ENCODE assay signal across 1 cellular context in the genomic region with DNA sequence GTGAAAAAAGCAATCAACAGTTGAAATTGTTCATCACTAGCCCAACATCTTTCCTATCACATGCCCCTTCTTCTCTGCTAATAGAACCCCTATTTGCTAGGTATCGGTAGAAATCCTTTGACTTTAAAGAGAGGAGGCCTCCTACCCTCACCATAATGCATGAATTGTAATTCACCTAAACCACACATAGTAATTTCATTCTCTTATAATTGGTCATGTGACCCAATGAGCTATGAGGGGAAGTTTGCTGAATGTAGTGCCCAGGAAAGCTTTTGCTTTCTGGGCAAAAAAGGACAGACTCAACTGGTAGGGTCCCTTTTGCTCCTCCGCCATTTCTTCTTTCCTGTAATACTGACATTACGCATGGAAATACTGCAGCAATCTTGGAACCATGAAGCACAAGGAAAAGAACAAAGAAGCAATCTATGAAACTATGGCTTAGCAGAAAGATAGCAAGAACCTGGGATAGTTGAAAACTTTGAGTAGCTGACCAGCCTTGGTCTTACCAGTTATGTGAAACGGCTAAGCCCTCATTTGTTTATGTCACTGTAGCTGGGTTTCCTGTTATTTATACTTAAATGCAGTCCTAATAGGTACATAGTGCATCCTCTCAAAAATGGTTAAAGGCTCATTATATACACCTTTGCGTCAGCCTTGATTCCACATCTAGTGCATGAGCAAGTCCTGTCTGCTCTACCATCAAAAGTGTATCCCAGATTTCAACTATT.
TF ChIP-seq lines count a peak whose summit lies in the region.

No MANE protein-coding gene starts in this region.

TF ChIP-seq in GM12878, 131 proteins besides CTCF, POLR2A, EP300 and RAD21 (continues in another document):
- TF ChIP-seq SP1 (IDR thresholded peaks at IDR 0.05; ENCODE audit: low read depth, low read length) (no peak), BHLHE40 (IDR thresholded peaks at IDR 0.05; ENCODE audit: borderline replicate concordance in 1 of 2, low read depth in 2 of 2, low read length in 1 of 2) (peak in 1 of 2 experiments; percentile 49; a peak in 1 of 4 replicates), ATF7 (IDR thresholded peaks at IDR 0.05; ENCODE audit: low read depth) (peak; percentile 66; the same call in 1 of the 2 replicates), GATAD2B (conservative IDR thresholded peaks at IDR 0.05; ENCODE audit: low read depth) (no peak), NFXL1 (IDR thresholded peaks at IDR 0.05; ENCODE audit: borderline replicate concordance) (no peak), YBX1 (IDR thresholded peaks at IDR 0.05) (no peak), SREBF1 (IDR thresholded peaks at IDR 0.05; ENCODE audit: low read length) (no peak), MLLT1 (IDR thresholded peaks at IDR 0.05) (no peak), KLF5 (IDR thresholded peaks at IDR 0.05; ENCODE audit: partially characterized antibody) (no peak), CBFB (IDR thresholded peaks at IDR 0.05; ENCODE audit: low read depth) (peak; percentile 62; the same call in 1 of the 2 replicates), TCF12 (IDR thresholded peaks at IDR 0.05; ENCODE audit: low read depth, low read length) (no peak), USF1 (IDR thresholded peaks at IDR 0.05; ENCODE audit: borderline replicate concordance, extremely low read length, insufficient read depth, low read depth, low read length) (peak; percentile 27), SRF (IDR thresholded peaks at IDR 0.05; ENCODE audit: low read depth in 2 of 2, low read length in 2 of 2) (0 out of 4 replicates have a peak, but pooled peaks of 1 of the 2 experiments have one; percentile 24), CHD4 (IDR thresholded peaks at IDR 0.05) (no peak), NR2F1 (conservative IDR thresholded peaks at IDR 0.05) (no peak), IRF4 (IDR thresholded peaks at IDR 0.05; ENCODE audit: low read depth, low read length) (peak; percentile 58; the same call in 1 of the 2 replicates), WRNIP1 (IDR thresholded peaks at IDR 0.05; ENCODE audit: borderline replicate concordance, low read depth, low read length) (no peak), SUPT20H (IDR thresholded peaks at IDR 0.05; ENCODE audit: borderline replicate concordance, control insufficient read depth, low read depth, low read length) (no peak), ASH2L (IDR thresholded peaks at IDR 0.05; ENCODE audit: borderline replicate concordance, low read depth) (no peak), POU2F2 (IDR thresholded peaks at IDR 0.05; ENCODE audit: borderline replicate concordance, low read depth, low read length) (no peak), GABPA (IDR thresholded peaks at IDR 0.05; ENCODE audit: low read depth) (no peak), POLR2AphosphoS2 (IDR thresholded peaks at IDR 0.05; ENCODE audit: low read depth, low read length) (no peak), MTA2 (IDR thresholded peaks at IDR 0.05; ENCODE audit: low read depth) (no peak), IRF3 (IDR thresholded peaks at IDR 0.05) (no peak), JUNB (IDR thresholded peaks at IDR 0.05) (peak; percentile 80), RELB (IDR thresholded peaks at IDR 0.05; ENCODE audit: low read depth) (0 out of 2 replicates have a peak, but pooled peaks have one; percentile 51), NFIC (IDR thresholded peaks at IDR 0.05; ENCODE audit: low read depth, low read length) (no peak)
- TF ChIP-seq, protein P1, sequence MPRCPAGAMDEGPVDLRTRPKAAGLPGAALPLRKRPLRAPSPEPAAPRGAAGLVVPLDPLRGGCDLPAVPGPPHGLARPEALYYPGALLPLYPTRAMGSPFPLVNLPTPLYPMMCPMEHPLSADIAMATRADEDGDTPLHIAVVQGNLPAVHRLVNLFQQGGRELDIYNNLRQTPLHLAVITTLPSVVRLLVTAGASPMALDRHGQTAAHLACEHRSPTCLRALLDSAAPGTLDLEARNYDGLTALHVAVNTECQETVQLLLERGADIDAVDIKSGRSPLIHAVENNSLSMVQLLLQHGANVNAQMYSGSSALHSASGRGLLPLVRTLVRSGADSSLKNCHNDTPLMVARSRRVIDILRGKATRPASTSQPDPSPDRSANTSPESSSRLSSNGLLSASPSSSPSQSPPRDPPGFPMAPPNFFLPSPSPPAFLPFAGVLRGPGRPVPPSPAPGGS (IDR thresholded peaks at IDR 0.05; ENCODE audit: borderline replicate concordance, insufficient read depth, low read depth, low read length, poor library complexity, severe bottlenecking) = peak; percentile 63
- TF ChIP-seq, protein P2, sequence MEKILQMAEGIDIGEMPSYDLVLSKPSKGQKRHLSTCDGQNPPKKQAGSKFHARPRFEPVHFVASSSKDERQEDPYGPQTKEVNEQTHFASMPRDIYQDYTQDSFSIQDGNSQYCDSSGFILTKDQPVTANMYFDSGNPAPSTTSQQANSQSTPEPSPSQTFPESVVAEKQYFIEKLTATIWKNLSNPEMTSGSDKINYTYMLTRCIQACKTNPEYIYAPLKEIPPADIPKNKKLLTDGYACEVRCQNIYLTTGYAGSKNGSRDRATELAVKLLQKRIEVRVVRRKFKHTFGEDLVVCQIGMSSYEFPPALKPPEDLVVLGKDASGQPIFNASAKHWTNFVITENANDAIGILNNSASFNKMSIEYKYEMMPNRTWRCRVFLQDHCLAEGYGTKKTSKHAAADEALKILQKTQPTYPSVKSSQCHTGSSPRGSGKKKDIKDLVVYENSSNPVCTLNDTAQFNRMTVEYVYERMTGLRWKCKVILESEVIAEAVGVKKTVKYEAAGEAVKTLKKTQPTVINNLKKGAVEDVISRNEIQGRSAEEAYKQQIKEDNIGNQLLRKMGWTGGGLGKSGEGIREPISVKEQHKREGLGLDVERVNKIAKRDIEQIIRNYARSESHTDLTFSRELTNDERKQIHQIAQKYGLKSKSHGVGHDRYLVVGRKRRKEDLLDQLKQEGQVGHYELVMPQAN (conservative IDR thresholded peaks at IDR 0.05) = no peak
- TF ChIP-seq, protein P3, sequence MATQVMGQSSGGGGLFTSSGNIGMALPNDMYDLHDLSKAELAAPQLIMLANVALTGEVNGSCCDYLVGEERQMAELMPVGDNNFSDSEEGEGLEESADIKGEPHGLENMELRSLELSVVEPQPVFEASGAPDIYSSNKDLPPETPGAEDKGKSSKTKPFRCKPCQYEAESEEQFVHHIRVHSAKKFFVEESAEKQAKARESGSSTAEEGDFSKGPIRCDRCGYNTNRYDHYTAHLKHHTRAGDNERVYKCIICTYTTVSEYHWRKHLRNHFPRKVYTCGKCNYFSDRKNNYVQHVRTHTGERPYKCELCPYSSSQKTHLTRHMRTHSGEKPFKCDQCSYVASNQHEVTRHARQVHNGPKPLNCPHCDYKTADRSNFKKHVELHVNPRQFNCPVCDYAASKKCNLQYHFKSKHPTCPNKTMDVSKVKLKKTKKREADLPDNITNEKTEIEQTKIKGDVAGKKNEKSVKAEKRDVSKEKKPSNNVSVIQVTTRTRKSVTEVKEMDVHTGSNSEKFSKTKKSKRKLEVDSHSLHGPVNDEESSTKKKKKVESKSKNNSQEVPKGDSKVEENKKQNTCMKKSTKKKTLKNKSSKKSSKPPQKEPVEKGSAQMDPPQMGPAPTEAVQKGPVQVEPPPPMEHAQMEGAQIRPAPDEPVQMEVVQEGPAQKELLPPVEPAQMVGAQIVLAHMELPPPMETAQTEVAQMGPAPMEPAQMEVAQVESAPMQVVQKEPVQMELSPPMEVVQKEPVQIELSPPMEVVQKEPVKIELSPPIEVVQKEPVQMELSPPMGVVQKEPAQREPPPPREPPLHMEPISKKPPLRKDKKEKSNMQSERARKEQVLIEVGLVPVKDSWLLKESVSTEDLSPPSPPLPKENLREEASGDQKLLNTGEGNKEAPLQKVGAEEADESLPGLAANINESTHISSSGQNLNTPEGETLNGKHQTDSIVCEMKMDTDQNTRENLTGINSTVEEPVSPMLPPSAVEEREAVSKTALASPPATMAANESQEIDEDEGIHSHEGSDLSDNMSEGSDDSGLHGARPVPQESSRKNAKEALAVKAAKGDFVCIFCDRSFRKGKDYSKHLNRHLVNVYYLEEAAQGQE (IDR thresholded peaks at IDR 0.05; ENCODE audit: low read depth, low read length) = no peak
- TF ChIP-seq, protein P4, sequence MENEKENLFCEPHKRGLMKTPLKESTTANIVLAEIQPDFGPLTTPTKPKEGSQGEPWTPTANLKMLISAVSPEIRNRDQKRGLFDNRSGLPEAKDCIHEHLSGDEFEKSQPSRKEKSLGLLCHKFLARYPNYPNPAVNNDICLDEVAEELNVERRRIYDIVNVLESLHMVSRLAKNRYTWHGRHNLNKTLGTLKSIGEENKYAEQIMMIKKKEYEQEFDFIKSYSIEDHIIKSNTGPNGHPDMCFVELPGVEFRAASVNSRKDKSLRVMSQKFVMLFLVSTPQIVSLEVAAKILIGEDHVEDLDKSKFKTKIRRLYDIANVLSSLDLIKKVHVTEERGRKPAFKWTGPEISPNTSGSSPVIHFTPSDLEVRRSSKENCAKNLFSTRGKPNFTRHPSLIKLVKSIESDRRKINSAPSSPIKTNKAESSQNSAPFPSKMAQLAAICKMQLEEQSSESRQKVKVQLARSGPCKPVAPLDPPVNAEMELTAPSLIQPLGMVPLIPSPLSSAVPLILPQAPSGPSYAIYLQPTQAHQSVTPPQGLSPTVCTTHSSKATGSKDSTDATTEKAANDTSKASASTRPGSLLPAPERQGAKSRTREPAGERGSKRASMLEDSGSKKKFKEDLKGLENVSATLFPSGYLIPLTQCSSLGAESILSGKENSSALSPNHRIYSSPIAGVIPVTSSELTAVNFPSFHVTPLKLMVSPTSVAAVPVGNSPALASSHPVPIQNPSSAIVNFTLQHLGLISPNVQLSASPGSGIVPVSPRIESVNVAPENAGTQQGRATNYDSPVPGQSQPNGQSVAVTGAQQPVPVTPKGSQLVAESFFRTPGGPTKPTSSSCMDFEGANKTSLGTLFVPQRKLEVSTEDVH (IDR thresholded peaks at IDR 0.05; ENCODE audit: low read depth, partially characterized antibody) = peak; percentile 21
- TF ChIP-seq, protein P5, sequence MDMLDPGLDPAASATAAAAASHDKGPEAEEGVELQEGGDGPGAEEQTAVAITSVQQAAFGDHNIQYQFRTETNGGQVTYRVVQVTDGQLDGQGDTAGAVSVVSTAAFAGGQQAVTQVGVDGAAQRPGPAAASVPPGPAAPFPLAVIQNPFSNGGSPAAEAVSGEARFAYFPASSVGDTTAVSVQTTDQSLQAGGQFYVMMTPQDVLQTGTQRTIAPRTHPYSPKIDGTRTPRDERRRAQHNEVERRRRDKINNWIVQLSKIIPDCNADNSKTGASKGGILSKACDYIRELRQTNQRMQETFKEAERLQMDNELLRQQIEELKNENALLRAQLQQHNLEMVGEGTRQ (IDR thresholded peaks at IDR 0.05; ENCODE audit: borderline replicate concordance, low read depth, low read length) = peak; percentile 49; the same call in 1 of the 2 replicates
- TF ChIP-seq, protein P6, sequence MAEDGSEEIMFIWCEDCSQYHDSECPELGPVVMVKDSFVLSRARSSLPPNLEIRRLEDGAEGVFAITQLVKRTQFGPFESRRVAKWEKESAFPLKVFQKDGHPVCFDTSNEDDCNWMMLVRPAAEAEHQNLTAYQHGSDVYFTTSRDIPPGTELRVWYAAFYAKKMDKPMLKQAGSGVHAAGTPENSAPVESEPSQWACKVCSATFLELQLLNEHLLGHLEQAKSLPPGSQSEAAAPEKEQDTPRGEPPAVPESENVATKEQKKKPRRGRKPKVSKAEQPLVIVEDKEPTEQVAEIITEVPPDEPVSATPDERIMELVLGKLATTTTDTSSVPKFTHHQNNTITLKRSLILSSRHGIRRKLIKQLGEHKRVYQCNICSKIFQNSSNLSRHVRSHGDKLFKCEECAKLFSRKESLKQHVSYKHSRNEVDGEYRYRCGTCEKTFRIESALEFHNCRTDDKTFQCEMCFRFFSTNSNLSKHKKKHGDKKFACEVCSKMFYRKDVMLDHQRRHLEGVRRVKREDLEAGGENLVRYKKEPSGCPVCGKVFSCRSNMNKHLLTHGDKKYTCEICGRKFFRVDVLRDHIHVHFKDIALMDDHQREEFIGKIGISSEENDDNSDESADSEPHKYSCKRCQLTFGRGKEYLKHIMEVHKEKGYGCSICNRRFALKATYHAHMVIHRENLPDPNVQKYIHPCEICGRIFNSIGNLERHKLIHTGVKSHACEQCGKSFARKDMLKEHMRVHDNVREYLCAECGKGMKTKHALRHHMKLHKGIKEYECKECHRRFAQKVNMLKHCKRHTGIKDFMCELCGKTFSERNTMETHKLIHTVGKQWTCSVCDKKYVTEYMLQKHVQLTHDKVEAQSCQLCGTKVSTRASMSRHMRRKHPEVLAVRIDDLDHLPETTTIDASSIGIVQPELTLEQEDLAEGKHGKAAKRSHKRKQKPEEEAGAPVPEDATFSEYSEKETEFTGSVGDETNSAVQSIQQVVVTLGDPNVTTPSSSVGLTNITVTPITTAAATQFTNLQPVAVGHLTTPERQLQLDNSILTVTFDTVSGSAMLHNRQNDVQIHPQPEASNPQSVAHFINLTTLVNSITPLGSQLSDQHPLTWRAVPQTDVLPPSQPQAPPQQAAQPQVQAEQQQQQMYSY (CRISPR knock-in tag; IDR thresholded peaks at IDR 0.05) = peak; percentile 68; the same call in 1 of the 2 replicates
